Comparison of ENCODE assay signal across 14 cellular contexts in the genomic region with DNA sequence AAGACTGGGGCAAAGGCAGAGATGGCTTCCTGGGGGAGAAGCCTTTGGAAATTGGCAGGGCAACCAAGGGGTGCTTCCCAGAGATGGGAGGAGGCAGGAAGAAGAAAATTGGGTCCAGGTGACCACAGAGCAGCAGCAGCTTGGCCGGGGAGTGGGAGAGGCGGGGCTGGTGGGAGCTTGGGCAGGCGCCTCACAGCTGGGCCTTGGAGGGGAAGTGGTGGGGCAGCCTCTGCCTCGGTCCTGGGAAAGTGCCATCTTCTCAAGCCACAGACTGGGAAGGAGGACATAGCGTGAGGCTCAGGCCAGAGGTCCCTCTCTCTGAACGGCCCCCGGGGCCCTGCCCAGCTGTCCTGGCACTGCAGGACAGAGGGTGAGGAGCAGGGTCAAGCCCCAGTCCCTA. TPM values are rescaled to one million over a fixed set of nuclear protein-coding genes. Genes with fewer than 3 reads are reported as not detected.
DNase-seq lines count a peak whose midpoint lies in the region; ATAC-seq and TF ChIP-seq lines count a peak whose summit lies in the region.
"Had no signal": no experiment of that assay in that cellular context is flagged by ENCODE, and none has a peak within 500 bp of the region (broad histone marks: within the 10 kb centered on the region; RNA-seq: fewer than 3 reads in every experiment).

No MANE protein-coding gene starts in this region.

- H3K4me1 ChIP-seq in gastroesophageal sphincter (peaks cover 0 to 31% (median 0%) of the 10 kb centered on the region in 3 donors), osteoblast (ENCODE audit: insufficient read depth, low read length) (no peaks in the 10 kb centered on the region)

- H3K4me2 ChIP-seq in osteoblast (ENCODE audit: insufficient read depth, low read length), result no peak overlapping the region

- H3K27me3 ChIP-seq in gastroesophageal sphincter (no peaks in the 10 kb centered on the region), osteoblast (ENCODE audit: insufficient read depth, low read length) (no peaks in the 10 kb centered on the region)

- no peak for TF ChIP-seq EP300 in gastroesophageal sphincter (IDR thresholded peaks at IDR 0.05)

- H3K27ac ChIP-seq in gastroesophageal sphincter (peak overlapping the region in 2 of 4 donors; percentile 27 to 42), osteoblast (ENCODE audit: low read depth, low read length) (no peak overlapping the region)

- H2AFZ ChIP-seq in osteoblast (ENCODE audit: low read length), result peak overlapping the region; percentile 26

- H3K9me3 ChIP-seq in gastroesophageal sphincter (no peaks in the 10 kb centered on the region), osteoblast (ENCODE audit: low read depth, low read length) (no peaks in the 10 kb centered on the region)

- DNase-seq in AG20443 (ENCODE audit: low spot score) (peak; percentile 41), MV-4-11 (lab: John Stamatoyannopoulos, UW) (peak; percentile 57), osteoblast (ENCODE audit: insufficient read length, low spot score, missing footprints) (peak; percentile 62), NCI-H2107 treated with DMSO at 0.1 percent for 48 hours (lab: John Stamatoyannopoulos, UW; ENCODE audit: unreplicated experiment) (no peak)
- no peak for DNase-seq in stimulated activated CD4-positive, alpha-beta T cell treated with anti-CD3 and anti-CD28 coated beads, Interleukin-15, amount 100 ng/mL, for 24 hours
- DNase-seq in stimulated activated naive CD8-positive, alpha-beta T cell treated with anti-CD3 and anti-CD28 coated beads, Interleukin-15, Interleukin-2, amounts not matched to agents 100 U/mL and 50 U/mL, for 24 hours, result no peak
- DNase-seq: mammary epithelial cell, NCI-H187, NCI-H526 treated with DMSO at 0.1 percent for 48 hours, occipital lobe, SHP77 had no signal

- no peak for TF ChIP-seq POLR2A in gastroesophageal sphincter (IDR thresholded peaks at IDR 0.05)

- H3K36me3 ChIP-seq in gastroesophageal sphincter (no peaks in the 10 kb centered on the region), osteoblast (ENCODE audit: insufficient read depth, low read length) (no peaks in the 10 kb centered on the region)

- H3K4me3 ChIP-seq in gastroesophageal sphincter (no peak overlapping the region), osteoblast (ENCODE audit: insufficient read depth, low read length) (no peak overlapping the region)

- ATAC-seq in gastroesophageal sphincter (peak; percentile 53), GM19452 (IDR thresholded peaks at IDR 0.05; ENCODE audit: unreplicated experiment) (no peak)
- no peak for ATAC-seq in stimulated activated naive CD8-positive, alpha-beta T cell treated with anti-CD3 and anti-CD28 coated beads, Interleukin-15, Interleukin-2, amounts not matched to agents 100 U/mL and 50 U/mL, for 24 hours
- ATAC-seq: esophagus mucosa had no signal

- WGBS in gastroesophageal sphincter (ENCODE audit: low coverage in 1 of 2), 2 donors, result 62% methylated on average over 3 of the region's 7 CpGs; no CpG with 5 or more reads in 1 of the 2 donors

- TF ChIP-seq CTCF in gastroesophageal sphincter (IDR thresholded peaks at IDR 0.05) (no peak), osteoblast (IDR thresholded peaks at IDR 0.05; ENCODE audit: extremely low read depth, low read depth, low read length) (no peak)

- H3K79me2 ChIP-seq in osteoblast (ENCODE audit: insufficient read depth, low read length), result no peaks in the 10 kb centered on the region

- H4K20me1 ChIP-seq in osteoblast (ENCODE audit: insufficient read depth, low read length), result no peaks in the 10 kb centered on the region

RNA-seq across cellular contexts. Expression of a gene that starts 24.0 kb away (rescaled TPM):
- total RNA-seq in gastroesophageal sphincter (100 to 1,000 TPM in 1 of 4 donors, 10 to 100 TPM in 3; 74.7 to 107 (median 79.8) TPM), osteoblast (24.5 and 24.6 TPM in 2 replicates)

Comparison
In these comparisons a context has a peak if more than half of its experiments do, and no peak if none do; other contexts are left out.
1. DNase-seq: peak in AG20443 (single experiment), MV-4-11 (single experiment) and osteoblast (single experiment); none in NCI-H2107 treated with DMSO at 0.1 percent for 48 hours (single experiment), stimulated activated CD4-positive, alpha-beta T cell treated with anti-CD3 and anti-CD28 coated beads, Interleukin-15, amount 100 ng/mL, for 24 hours (single experiment) and stimulated activated naive CD8-positive, alpha-beta T cell treated with anti-CD3 and anti-CD28 coated beads, Interleukin-15, Interleukin-2, amounts not matched to agents 100 U/mL and 50 U/mL, for 24 hours (single experiment).